In the genomic region with DNA sequence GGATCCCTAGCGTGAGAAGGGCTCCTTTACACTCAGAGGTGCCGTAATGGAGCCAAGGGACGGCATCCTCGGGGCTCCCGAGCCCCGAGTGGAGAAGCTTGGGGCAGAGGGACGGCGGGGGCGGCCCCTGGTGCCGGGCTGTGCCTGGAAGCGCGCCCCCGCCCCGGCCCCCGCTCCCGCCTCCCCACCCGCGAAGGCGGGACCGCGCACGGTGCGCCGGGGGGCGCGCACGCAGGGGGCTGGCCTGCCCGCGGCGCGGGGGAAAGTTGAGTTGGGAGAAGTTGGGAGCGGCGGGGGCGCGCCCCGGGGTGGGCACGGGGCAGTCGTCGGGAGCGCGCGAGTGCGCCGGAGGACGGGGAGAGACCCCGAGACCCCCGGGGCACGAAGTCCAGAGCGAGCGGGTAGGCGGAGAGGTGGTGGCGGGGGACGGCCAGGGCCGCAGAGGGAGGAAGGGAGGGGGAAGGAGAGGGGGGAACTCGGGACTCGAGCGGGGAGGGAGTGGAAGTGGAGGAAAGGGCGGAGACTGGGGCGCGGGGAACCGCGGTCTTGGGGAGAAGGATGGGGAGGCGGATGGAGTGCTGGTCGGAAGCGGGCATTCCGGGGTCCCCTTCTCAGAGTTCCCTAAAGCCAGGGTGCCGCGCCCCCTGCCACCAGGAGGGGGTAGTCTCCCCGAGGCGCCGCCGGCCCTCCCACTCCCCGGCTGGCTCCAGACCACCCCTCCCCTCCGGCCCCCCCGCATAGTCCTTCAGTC, we compare ENCODE assay signal across 8 cellular contexts. TPM values are rescaled to one million over a fixed set of nuclear protein-coding genes. Genes with fewer than 3 reads are reported as not detected.
A peak's percentile ranks its signal among the peaks of the same experiment; 100 is the strongest.
DNase-seq lines count a peak whose midpoint lies in the region; TF ChIP-seq lines count a peak whose summit lies in the region.

Gene SLC4A2 (plus strand): TSS at position 228 of the 751 bp plus-strand sequence. CDS start 2,399 bp downstream, outside the sequence.

- peaks cover 61% of the 10 kb centered on the region for H3K4me1 Mint-ChIP-seq in brain

- peak within 1 kb of the TSS; percentile 86 to 96 (median 93) for H3K27ac ChIP-seq in sigmoid colon

- H3K36me3 ChIP-seq in sigmoid colon, result peaks cover 0 to 11% (median 3%) of the 10 kb centered on the region in 4 donors

- intact Hi-C loops in sigmoid colon (cut with DNase I), result loop anchor here (1.0 to 2.0 kb wide), 4 partner anchors 22 to 51 kb away; partner anchors contain the start of genes ABCB8 and AGAP3

- peaks cover 4% of the 10 kb centered on the region for H3K27me3 Mint-ChIP-seq in brain

- TF ChIP-seq CTCF in NB4 (IDR thresholded peaks at IDR 0.05; ENCODE audit: low read depth, low read length) (peak; percentile 57), brain (conservative IDR thresholded peaks at IDR 0.05) (peak; percentile 48 to 76), sigmoid colon (IDR thresholded peaks at IDR 0.05) (peak in 2 of 4 experiments; percentile 16 to 57)

- 1% methylated on average over 75 of the region's 75 CpGs for WGBS in sigmoid colon, 2 donors

- H3K9me3 Mint-ChIP-seq in brain, result no peaks in the 10 kb centered on the region

- TF ChIP-seq EP300 in sigmoid colon (IDR thresholded peaks at IDR 0.05), result no peak

- H3K9me3 ChIP-seq in sigmoid colon, result no peaks in the 10 kb centered on the region

- DNase-seq in GDM1 (lab: John Stamatoyannopoulos, UW) (peak; percentile 78), GOT3 (lab: John Stamatoyannopoulos, UW) (peak; percentile 43), NB4 (ENCODE audit: low read depth) (peak; percentile 81), UCSD-AML1 (lab: John Stamatoyannopoulos, UW; ENCODE audit: unreplicated experiment) (peak; percentile 63), sigmoid colon (peak; percentile 94), COLO829 (ENCODE audit: low spot score) (no peak)

- TF ChIP-seq POLR2A in NB4 (IDR thresholded peaks at IDR 0.05; ENCODE audit: extremely low read depth, insufficient read length) (peak; percentile 55), sigmoid colon (IDR thresholded peaks at IDR 0.05) (peak; percentile 17 to 21)

- H3K27me3 ChIP-seq in sigmoid colon, result no peaks in the 10 kb centered on the region

- H3K36me3 Mint-ChIP-seq in brain, result peaks cover 5% of the 10 kb centered on the region

- peak within 1 kb of the TSS; percentile 95 to 98 (median 97) for H3K4me3 Mint-ChIP-seq in brain

- H3K4me1 ChIP-seq in sigmoid colon, result peaks cover 0 to 63% (median 56%) of the 10 kb centered on the region in 4 donors

- H3K27ac Mint-ChIP-seq in brain, result peak within 1 kb of the TSS; percentile 97 to 99 (median 98)

- H3K4me3 ChIP-seq in NB4 (ENCODE audit: low read depth, low read length) (peak within 1 kb of the TSS; percentile 89), iPS-11a (ENCODE audit: low read depth, low read length) (peak within 1 kb of the TSS; percentile 62), sigmoid colon (peak within 1 kb of the TSS; percentile 68 to 91 (median 78))

RNA-seq across cellular contexts. Expression of gene SLC4A2, which starts in this region (rescaled TPM):
- polyA plus RNA-seq in brain (ENCODE audit: insufficient read depth, low read depth, low replicate concordance) (84.5 TPM), sigmoid colon (100 to 1,000 TPM in 1 of 3 donors, 10 to 100 TPM in 2; 12.3 to 114 (median 23.4) TPM)
- 100 to 1,000 TPM in 1 of 4 donors, 10 to 100 TPM in 3; 56.9 to 124 (median 91.7) TPM for total RNA-seq in sigmoid colon
